ENCODE assay signal across 24 cellular contexts in genomic region chr9:114007991-114008666, GRCh38.
A peak's percentile ranks its signal among the peaks of the same experiment; 100 is the strongest.
DNase-seq lines count a peak whose midpoint lies in the region; ATAC-seq and TF ChIP-seq lines count a peak whose summit lies in the region.
"Had no signal": no experiment of that assay in that cellular context is flagged by ENCODE, and none has a peak within 500 bp of the region (broad histone marks: within the 10 kb centered on the region; RNA-seq: fewer than 3 reads in every experiment).

No MANE protein-coding gene starts in this region.

- H3K4me3 ChIP-seq in lower lobe of right lung: no peak overlapping the region
- H3K4me3 ChIP-seq: gastrocnemius medialis, GM23248, K562, SK-N-MC, tibial nerve had no signal

- no peaks in the 10 kb centered on the region for H3K36me3 ChIP-seq in lower lobe of right lung
- H3K36me3 ChIP-seq: gastrocnemius medialis had no signal

- TF ChIP-seq CTCF in WTC11 (IDR thresholded peaks at IDR 0.05): no peak
- TF ChIP-seq CTCF in lower lobe of right lung (IDR thresholded peaks at IDR 0.05): no peak
- TF ChIP-seq CTCF in activated CD8-positive, alpha-beta T cell treated with anti-CD3 and anti-CD28 coated beads for 36 hours (IDR thresholded peaks at IDR 0.05): no peak

- H3K27ac Mint-ChIP-seq in WTC11: no peak overlapping the region
- no peak overlapping the region for H3K27ac Mint-ChIP-seq in activated CD8-positive, alpha-beta T cell treated with anti-CD3 and anti-CD28 coated beads for 36 hours
- H3K27ac Mint-ChIP-seq: activated CD4-positive, alpha-beta T cell treated with anti-CD3 and anti-CD28 coated beads for 36 hours; nephron progenitor cell; stimulated activated effector memory CD8-positive, alpha-beta T cell treated with anti-CD3 and anti-CD28 coated beads, Interleukin-12 subunit alpha, Interleukin-12 subunit beta, amount 100 ng/mL, for 72 hours had no signal

- H3K9me3 Mint-ChIP-seq in WTC11: peaks cover 7% of the 10 kb centered on the region
- H3K9me3 Mint-ChIP-seq in activated CD8-positive, alpha-beta T cell treated with anti-CD3 and anti-CD28 coated beads for 36 hours: peaks cover under 1% of the 10 kb centered on the region

- POLR2A ChIA-PET in WTC11 (lab: Charles Lee): no interaction called here
- POLR2A ChIA-PET in activated CD8-positive, alpha-beta T cell treated with anti-CD3 and anti-CD28 coated beads for 36 hours (lab: Charles Lee): no interaction called here

- no peak overlapping the region for H3K4me3 Mint-ChIP-seq in WTC11
- H3K4me3 Mint-ChIP-seq in activated CD8-positive, alpha-beta T cell treated with anti-CD3 and anti-CD28 coated beads for 36 hours: no peak overlapping the region
- H3K4me3 Mint-ChIP-seq: activated CD4-positive, alpha-beta T cell treated with anti-CD3 and anti-CD28 coated beads for 36 hours; nephron progenitor cell; stimulated activated effector memory CD8-positive, alpha-beta T cell treated with anti-CD3 and anti-CD28 coated beads, Interleukin-12 subunit alpha, Interleukin-12 subunit beta, amount 100 ng/mL, for 72 hours had no signal

- no peak overlapping the region for H3K27ac ChIP-seq in lower lobe of right lung
- H3K27ac ChIP-seq: 22Rv1, gastrocnemius medialis, GM23248, SK-N-MC, tibial nerve had no signal

- H3K4me1 ChIP-seq in lower lobe of right lung: peaks cover 17% of the 10 kb centered on the region

- peak; percentile 13 for DNase-seq in activated CD4-positive, CD25-positive, alpha-beta regulatory T cell treated with anti-CD3 and anti-CD28 coated beads, Interleukin-2, amount 50 U/mL, for 72 hours
- no peak for DNase-seq in activated CD4-positive, CD25-positive, alpha-beta regulatory T cell (lab: John Stamatoyannopoulos, UW)
- DNase-seq in WTC11 (ENCODE audit: low spot score): peak; percentile 9
- peak; percentile 28 for DNase-seq in lower lobe of right lung
- DNase-seq in stimulated activated CD8-positive, alpha-beta memory T cell treated with anti-CD3 and anti-CD28 coated beads, Interleukin-4, amount 100 ng/mL, for 48 hours: peak; percentile 11
- no peak for DNase-seq in activated CD8-positive, alpha-beta T cell treated with anti-CD3 and anti-CD28 coated beads for 36 hours
- no peak for DNase-seq in stimulated activated CD4-positive, alpha-beta T cell treated with anti-CD3 and anti-CD28 coated beads, Interleukin-4, amount 100 ng/mL, for 4 hours
- DNase-seq: activated CD4-positive, alpha-beta T cell treated with anti-CD3 and anti-CD28 coated beads for 36 hours; activated naive CD4-positive, alpha-beta T cell treated with anti-CD3 and anti-CD28 coated beads, Interleukin-2, amount 50 U/mL, for 16 hours; AML-193; EL; erythroblast; GM23248; NCI-H1930; NCI-H446; nephron progenitor cell had no signal

- H3K36me3 Mint-ChIP-seq in WTC11: peaks cover 13% of the 10 kb centered on the region
- no peaks in the 10 kb centered on the region for H3K36me3 Mint-ChIP-seq in activated CD8-positive, alpha-beta T cell treated with anti-CD3 and anti-CD28 coated beads for 36 hours (ENCODE audit: low read depth)
- H3K36me3 Mint-ChIP-seq: stimulated activated effector memory CD8-positive, alpha-beta T cell treated with anti-CD3 and anti-CD28 coated beads, Interleukin-12 subunit alpha, Interleukin-12 subunit beta, amount 100 ng/mL, for 72 hours had no signal

- H3K27me3 Mint-ChIP-seq in WTC11 (ENCODE audit: low read depth): no peaks in the 10 kb centered on the region
- H3K27me3 Mint-ChIP-seq in activated CD8-positive, alpha-beta T cell treated with anti-CD3 and anti-CD28 coated beads for 36 hours: no peaks in the 10 kb centered on the region
- H3K27me3 Mint-ChIP-seq: activated CD4-positive, alpha-beta T cell treated with anti-CD3 and anti-CD28 coated beads for 36 hours had no signal

- H3K27me3 ChIP-seq in lower lobe of right lung (ENCODE audit: low read depth): no peaks in the 10 kb centered on the region
- H3K27me3 ChIP-seq: gastrocnemius medialis, tibial nerve had no signal

- CTCF ChIA-PET in WTC11 (lab: Charles Lee): no interaction called here
- CTCF ChIA-PET in activated CD8-positive, alpha-beta T cell treated with anti-CD3 and anti-CD28 coated beads for 36 hours (lab: Charles Lee): no interaction called here

- H3K4me1 Mint-ChIP-seq in WTC11: peaks cover 13% of the 10 kb centered on the region
- no peaks in the 10 kb centered on the region for H3K4me1 Mint-ChIP-seq in activated CD8-positive, alpha-beta T cell treated with anti-CD3 and anti-CD28 coated beads for 36 hours (ENCODE audit: low read depth)
- H3K4me1 Mint-ChIP-seq: activated CD4-positive, alpha-beta T cell treated with anti-CD3 and anti-CD28 coated beads for 36 hours; nephron progenitor cell; stimulated activated effector memory CD8-positive, alpha-beta T cell treated with anti-CD3 and anti-CD28 coated beads, Interleukin-12 subunit alpha, Interleukin-12 subunit beta, amount 100 ng/mL, for 72 hours had no signal

- ATAC-seq in WTC11: no peak
- no peak for ATAC-seq in lower lobe of right lung
- ATAC-seq in activated CD8-positive, alpha-beta T cell treated with anti-CD3 and anti-CD28 coated beads for 36 hours: no peak
- ATAC-seq in GM21515 (IDR thresholded peaks at IDR 0.05; ENCODE audit: unreplicated experiment): no peak
- ATAC-seq: activated CD4-positive, alpha-beta T cell treated with anti-CD3 and anti-CD28 coated beads for 36 hours; gastrocnemius medialis; K562; Panc1; stimulated activated effector memory CD8-positive, alpha-beta T cell treated with anti-CD3 and anti-CD28 coated beads, Interleukin-12 subunit alpha, Interleukin-12 subunit beta, amount 100 ng/mL, for 72 hours had no signal

- no peaks in the 10 kb centered on the region for H3K9me3 ChIP-seq in lower lobe of right lung
- H3K9me3 ChIP-seq: gastrocnemius medialis had no signal

- intact Hi-C loops in lower lobe of right lung (cut with DNase I): no loop called here
- intact Hi-C loops in activated CD8-positive, alpha-beta T cell treated with anti-CD3 and anti-CD28 coated beads for 36 hours (cut with micrococcal nuclease): no loop called here

TF ChIP-seq in WTC11, 78 proteins besides CTCF, POLR2A, EP300 and RAD21 (continues in another document):
- TF ChIP-seq USF1 (CRISPR knock-in tag; IDR thresholded peaks at IDR 0.05): no peak
- no peak for TF ChIP-seq CREB1 (CRISPR knock-in tag; IDR thresholded peaks at IDR 0.05)
- TF ChIP-seq FOXK1 (CRISPR knock-in tag; IDR thresholded peaks at IDR 0.05): no peak
- TF ChIP-seq, protein P1, sequence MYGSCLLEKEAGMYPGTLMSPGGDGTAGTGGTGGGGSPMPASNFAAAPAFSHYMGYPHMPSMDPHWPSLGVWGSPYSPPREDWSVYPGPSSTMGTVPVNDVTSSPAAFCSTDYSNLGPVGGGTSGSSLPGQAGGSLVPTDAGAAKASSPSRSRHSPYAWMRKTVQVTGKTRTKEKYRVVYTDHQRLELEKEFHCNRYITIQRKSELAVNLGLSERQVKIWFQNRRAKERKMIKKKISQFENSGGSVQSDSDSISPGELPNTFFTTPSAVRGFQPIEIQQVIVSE (CRISPR knock-in tag; IDR thresholded peaks at IDR 0.05; ENCODE audit: borderline replicate concordance): no peak
- TF ChIP-seq HMGA2 (CRISPR knock-in tag; IDR thresholded peaks at IDR 0.05): no peak
- no peak for TF ChIP-seq ZNF416 (CRISPR knock-in tag; IDR thresholded peaks at IDR 0.05)
- TF ChIP-seq, protein P2, sequence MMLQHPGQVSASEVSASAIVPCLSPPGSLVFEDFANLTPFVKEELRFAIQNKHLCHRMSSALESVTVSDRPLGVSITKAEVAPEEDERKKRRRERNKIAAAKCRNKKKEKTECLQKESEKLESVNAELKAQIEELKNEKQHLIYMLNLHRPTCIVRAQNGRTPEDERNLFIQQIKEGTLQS (CRISPR knock-in tag; conservative IDR thresholded peaks at IDR 0.05): no peak
- TF ChIP-seq ZBTB21 (CRISPR knock-in tag; IDR thresholded peaks at IDR 0.05; ENCODE audit: borderline replicate concordance): no peak
- no peak for TF ChIP-seq JUN (CRISPR knock-in tag; IDR thresholded peaks at IDR 0.05)
- TF ChIP-seq ZNF423 (CRISPR knock-in tag; IDR thresholded peaks at IDR 0.05): no peak
- TF ChIP-seq OVOL2 (CRISPR knock-in tag; IDR thresholded peaks at IDR 0.05; ENCODE audit: borderline replicate concordance): no peak
- TF ChIP-seq, protein P3, sequence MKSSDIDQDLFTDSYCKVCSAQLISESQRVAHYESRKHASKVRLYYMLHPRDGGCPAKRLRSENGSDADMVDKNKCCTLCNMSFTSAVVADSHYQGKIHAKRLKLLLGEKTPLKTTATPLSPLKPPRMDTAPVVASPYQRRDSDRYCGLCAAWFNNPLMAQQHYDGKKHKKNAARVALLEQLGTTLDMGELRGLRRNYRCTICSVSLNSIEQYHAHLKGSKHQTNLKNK (CRISPR knock-in tag; IDR thresholded peaks at IDR 0.05): no peak
- TF ChIP-seq NFYB (CRISPR knock-in tag; conservative IDR thresholded peaks at IDR 0.05; ENCODE audit: low read depth): no peak
- TF ChIP-seq, protein P4, sequence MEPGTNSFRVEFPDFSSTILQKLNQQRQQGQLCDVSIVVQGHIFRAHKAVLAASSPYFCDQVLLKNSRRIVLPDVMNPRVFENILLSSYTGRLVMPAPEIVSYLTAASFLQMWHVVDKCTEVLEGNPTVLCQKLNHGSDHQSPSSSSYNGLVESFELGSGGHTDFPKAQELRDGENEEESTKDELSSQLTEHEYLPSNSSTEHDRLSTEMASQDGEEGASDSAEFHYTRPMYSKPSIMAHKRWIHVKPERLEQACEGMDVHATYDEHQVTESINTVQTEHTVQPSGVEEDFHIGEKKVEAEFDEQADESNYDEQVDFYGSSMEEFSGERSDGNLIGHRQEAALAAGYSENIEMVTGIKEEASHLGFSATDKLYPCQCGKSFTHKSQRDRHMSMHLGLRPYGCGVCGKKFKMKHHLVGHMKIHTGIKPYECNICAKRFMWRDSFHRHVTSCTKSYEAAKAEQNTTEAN (CRISPR knock-in tag; IDR thresholded peaks at IDR 0.05): no peak

Comparison
In these comparisons a context has a peak if more than half of its experiments do, and no peak if none do; other contexts are left out.
1. DNase-seq: peak in activated CD4-positive, CD25-positive, alpha-beta regulatory T cell treated with anti-CD3 and anti-CD28 coated beads, Interleukin-2, amount 50 U/mL, for 72 hours (single experiment), WTC11 (single experiment), lower lobe of right lung (single experiment) and stimulated activated CD8-positive, alpha-beta memory T cell treated with anti-CD3 and anti-CD28 coated beads, Interleukin-4, amount 100 ng/mL, for 48 hours (single experiment); none in activated CD4-positive, CD25-positive, alpha-beta regulatory T cell (0 of 4), activated CD8-positive, alpha-beta T cell treated with anti-CD3 and anti-CD28 coated beads for 36 hours (single experiment) and stimulated activated CD4-positive, alpha-beta T cell treated with anti-CD3 and anti-CD28 coated beads, Interleukin-4, amount 100 ng/mL, for 4 hours (0 of 2).